3 cellular contexts compared by ENCODE assay signal in the genomic region with DNA sequence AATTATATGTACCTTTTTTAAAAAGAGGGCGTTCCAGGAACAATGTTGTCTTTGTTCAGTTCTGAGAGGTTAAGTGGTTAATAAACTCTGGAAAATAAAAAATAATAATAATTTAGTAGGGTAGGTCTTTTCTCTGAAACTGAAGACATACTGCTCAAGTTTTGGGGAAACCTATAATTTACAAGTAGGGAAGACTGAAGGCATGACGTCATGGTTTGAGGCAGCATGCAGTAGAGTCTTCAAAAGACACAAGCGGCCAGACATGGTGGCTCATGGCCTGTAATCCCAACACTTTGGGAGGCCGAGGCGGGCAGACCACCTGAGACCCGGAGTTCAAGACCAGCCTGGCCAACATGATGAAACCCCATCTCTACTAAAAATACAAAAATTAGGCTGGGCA.
A peak's percentile ranks its signal among the peaks of the same experiment; 100 is the strongest.
TF ChIP-seq lines count a peak whose summit lies in the region.

No MANE protein-coding gene starts in this region.

TF ChIP-seq in HepG2, 621 proteins besides CTCF, POLR2A, EP300 and RAD21:
- TF ChIP-seq PHB2 (IDR thresholded peaks at IDR 0.05; ENCODE audit: partially characterized antibody) = no peak
- peak; percentile 71 for TF ChIP-seq ATF7 (IDR thresholded peaks at IDR 0.05)
- no peak for TF ChIP-seq ATF7 (CRISPR knock-in tag; IDR thresholded peaks at IDR 0.05)

TF ChIP-seq in HEK293, 187 proteins besides CTCF, POLR2A, EP300 and RAD21:
- TF ChIP-seq ZNF175 (tag by site-specific recombination; IDR thresholded peaks at IDR 0.05) (no peak), ZBTB48 (tag by site-specific recombination; IDR thresholded peaks at IDR 0.05) (no peak), ZNF184 (tag by site-specific recombination; IDR thresholded peaks at IDR 0.05) (no peak), TCF7L2 (IDR thresholded peaks at IDR 0.05; ENCODE audit: borderline replicate concordance, low read depth, low read length) (no peak), ZNF521 (tag by site-specific recombination; IDR thresholded peaks at IDR 0.05) (no peak), SP7 (tag by site-specific recombination; IDR thresholded peaks at IDR 0.05) (peak; percentile 73)
- TF ChIP-seq, protein P1, sequence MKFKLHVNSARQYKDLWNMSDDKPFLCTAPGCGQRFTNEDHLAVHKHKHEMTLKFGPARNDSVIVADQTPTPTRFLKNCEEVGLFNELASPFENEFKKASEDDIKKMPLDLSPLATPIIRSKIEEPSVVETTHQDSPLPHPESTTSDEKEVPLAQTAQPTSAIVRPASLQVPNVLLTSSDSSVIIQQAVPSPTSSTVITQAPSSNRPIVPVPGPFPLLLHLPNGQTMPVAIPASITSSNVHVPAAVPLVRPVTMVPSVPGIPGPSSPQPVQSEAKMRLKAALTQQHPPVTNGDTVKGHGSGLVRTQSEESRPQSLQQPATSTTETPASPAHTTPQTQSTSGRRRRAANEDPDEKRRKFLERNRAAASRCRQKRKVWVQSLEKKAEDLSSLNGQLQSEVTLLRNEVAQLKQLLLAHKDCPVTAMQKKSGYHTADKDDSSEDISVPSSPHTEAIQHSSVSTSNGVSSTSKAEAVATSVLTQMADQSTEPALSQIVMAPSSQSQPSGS (tag by site-specific recombination; IDR thresholded peaks at IDR 0.05; ENCODE audit: low read depth) = peak; percentile 38; the same call in 1 of the 2 replicates

TF ChIP-seq in K562, 482 proteins besides CTCF, POLR2A, EP300 and RAD21:
- TF ChIP-seq, protein P2, sequence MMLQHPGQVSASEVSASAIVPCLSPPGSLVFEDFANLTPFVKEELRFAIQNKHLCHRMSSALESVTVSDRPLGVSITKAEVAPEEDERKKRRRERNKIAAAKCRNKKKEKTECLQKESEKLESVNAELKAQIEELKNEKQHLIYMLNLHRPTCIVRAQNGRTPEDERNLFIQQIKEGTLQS (IDR thresholded peaks at IDR 0.05) = peak; percentile 34; the same call in 1 of the 2 replicates
- TF ChIP-seq, protein P2 (CRISPR knock-in tag; conservative IDR thresholded peaks at IDR 0.05) = no peak
- no peak for TF ChIP-seq HNRNPUL1 (IDR thresholded peaks at IDR 0.05; ENCODE audit: low read length)
TF ChIP-seq in K562: peak in this region for 1.
